14 cellular contexts compared by ENCODE assay signal in the genomic region with DNA sequence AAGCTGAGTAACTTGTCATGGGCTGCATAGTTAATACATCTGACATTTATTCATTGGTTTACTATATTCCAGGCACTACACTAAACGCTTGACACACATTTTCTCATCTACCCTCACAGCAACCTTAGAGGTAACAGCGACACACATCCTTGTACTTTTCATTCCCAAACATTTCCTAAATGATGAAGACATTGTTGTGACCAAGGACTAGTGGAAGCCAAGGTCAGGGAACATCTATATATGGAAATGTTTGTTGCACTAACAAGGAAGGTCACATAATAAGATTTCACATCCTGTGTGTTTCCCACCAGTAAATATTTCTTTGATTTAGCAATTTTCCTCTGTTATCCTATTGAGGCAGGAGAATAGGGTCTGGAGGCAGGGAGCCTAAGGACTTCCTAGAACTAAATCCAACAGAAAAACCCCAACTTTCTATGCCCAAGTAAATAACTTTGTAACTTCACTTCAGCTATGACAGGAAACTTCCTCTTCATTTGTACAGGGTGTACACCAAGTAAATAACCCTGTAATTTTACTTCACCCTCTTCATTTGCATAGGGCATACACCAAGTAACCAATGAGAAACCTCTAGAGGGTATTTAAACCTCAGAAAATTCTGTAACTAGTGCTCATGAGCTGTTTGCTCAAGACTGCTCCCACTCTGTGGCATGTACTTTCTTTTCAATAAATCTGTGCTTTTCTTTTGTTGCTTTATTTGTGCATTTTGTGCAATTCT. TPM values are rescaled to one million over a fixed set of nuclear protein-coding genes. Genes with fewer than 3 reads are reported as not detected.
DNase-seq lines count a peak whose midpoint lies in the region; ATAC-seq, FAIRE-seq and TF ChIP-seq lines count a peak whose summit lies in the region.
"Had no signal": no experiment of that assay in that cellular context is flagged by ENCODE, and none has a peak within 500 bp of the region (broad histone marks: within the 10 kb centered on the region; RNA-seq: fewer than 3 reads in every experiment).

No MANE protein-coding gene starts in this region.

- no peak overlapping the region for H3K4me3 ChIP-seq in lower lobe of right lung
- no peak overlapping the region for H3K4me3 ChIP-seq in upper lobe of right lung
- H3K4me3 ChIP-seq: BLaER1 treated with 17β-estradiol and CSF1 and Interleukin-3, amounts not matched to agents 10 nM and 100 nM; GM23338 had no signal

- ATAC-seq in lower lobe of right lung (peak; percentile 69 to 80), upper lobe of right lung (peak; percentile 59), GM19035 (IDR thresholded peaks at IDR 0.05; ENCODE audit: unreplicated experiment) (no peak), HG02852 (IDR thresholded peaks at IDR 0.05; ENCODE audit: unreplicated experiment) (no peak)
- ATAC-seq: GM23338 had no signal

- no peak for DNase-seq in GM12891 (ENCODE audit: insufficient read length, low spot score)
- DNase-seq in NAMALWA (ENCODE audit: low spot score) = peak; percentile 12
- DNase-seq in lower lobe of right lung = no peak
- no peak for DNase-seq in upper lobe of right lung
- DNase-seq in MV-4-11 (lab: John Stamatoyannopoulos, UW) = no peak
- DNase-seq: ACHN; CD4-positive, CD25-positive, alpha-beta regulatory T cell; DMS53; GF-D8; H7 had no signal

- peak; percentile 23 for FAIRE-seq in GM12891 (lab: Jason Lieb, UNC)

- no peaks in the 10 kb centered on the region for H3K9me3 ChIP-seq in lower lobe of right lung
- no peaks in the 10 kb centered on the region for H3K9me3 ChIP-seq in upper lobe of right lung
- H3K9me3 ChIP-seq: BLaER1 treated with 17β-estradiol and CSF1 and Interleukin-3, amounts not matched to agents 10 nM and 100 nM had no signal

- TF ChIP-seq CTCF in lower lobe of right lung (IDR thresholded peaks at IDR 0.05) (no peak), upper lobe of right lung (IDR thresholded peaks at IDR 0.05) (no peak)

- intact Hi-C loops in lower lobe of right lung (cut with DNase I) = no loop called here
- intact Hi-C loops in upper lobe of right lung (cut with DNase I) = no loop called here

- H3K4me1 ChIP-seq in lower lobe of right lung = no peaks in the 10 kb centered on the region
- H3K4me1 ChIP-seq in upper lobe of right lung = no peaks in the 10 kb centered on the region

- H3K27ac ChIP-seq in lower lobe of right lung (no peak overlapping the region), upper lobe of right lung (no peak overlapping the region)
- H3K27ac ChIP-seq: BLaER1 treated with 17β-estradiol and CSF1 and Interleukin-3, amounts not matched to agents 10 nM and 100 nM had no signal

- no peaks in the 10 kb centered on the region for H3K36me3 ChIP-seq in lower lobe of right lung
- no peaks in the 10 kb centered on the region for H3K36me3 ChIP-seq in upper lobe of right lung
- H3K36me3 ChIP-seq: BLaER1 treated with 17β-estradiol and CSF1 and Interleukin-3, amounts not matched to agents 10 nM and 100 nM had no signal

- no peak for TF ChIP-seq POLR2A in GM12891 (IDR thresholded peaks at IDR 0.05; ENCODE audit: low read depth, low read length)

- H3K27me3 ChIP-seq in lower lobe of right lung (ENCODE audit: low read depth) = no peaks in the 10 kb centered on the region
- H3K27me3 ChIP-seq in upper lobe of right lung = no peaks in the 10 kb centered on the region
- H3K27me3 ChIP-seq: BLaER1 treated with 17β-estradiol and CSF1 and Interleukin-3, amounts not matched to agents 10 nM and 100 nM had no signal

TF ChIP-seq in GM12891, 5 proteins besides CTCF, POLR2A, EP300 and RAD21:
- TF ChIP-seq TAF1 (IDR thresholded peaks at IDR 0.05; ENCODE audit: low read depth, low read length) = no peak
- TF ChIP-seq POU2F2 (IDR thresholded peaks at IDR 0.05; ENCODE audit: low read depth, low read length) = no peak
- no peak for TF ChIP-seq SPI1 (IDR thresholded peaks at IDR 0.05; ENCODE audit: low read depth, low read length)
- TF ChIP-seq POLR2AphosphoS5 (IDR thresholded peaks at IDR 0.05; ENCODE audit: low read depth, low read length) = no peak
- no peak for TF ChIP-seq PAX5 (IDR thresholded peaks at IDR 0.05; ENCODE audit: insufficient read depth, low read length, severe bottlenecking)

RNA-seq across cellular contexts. Expression of a gene that starts 48.4 kb away (rescaled TPM):
- 2.0 TPM for polyA plus RNA-seq in GM12891 (2012; ENCODE audit: low read depth, missing spikeins)
- total RNA-seq in lower lobe of right lung (27.3 TPM), upper lobe of right lung (30.9 TPM)

Comparison
In these comparisons a context has a peak if more than half of its experiments do, and no peak if none do; other contexts are left out.
1. ATAC-seq: peak in lower lobe of right lung (2 of 2) and upper lobe of right lung (single experiment); none in GM19035 (single experiment) and HG02852 (single experiment).